Comparison of ENCODE assay signal across 8 cellular contexts in genomic region chr10:70549962-70550845, GRCh38. TPM values are rescaled to one million over a fixed set of nuclear protein-coding genes. Genes with fewer than 3 reads are reported as not detected.
DNase-seq lines count a peak whose midpoint lies in the region; ATAC-seq and FAIRE-seq lines count a peak whose summit lies in the region.

No MANE protein-coding gene starts in this region.

- peak; percentile 83 for FAIRE-seq in GM18507 (lab: Jason Lieb, UNC)

- H3K27ac ChIP-seq in caudate nucleus (ENCODE audit: low read depth, low read length) = no peak overlapping the region

- DNase-seq in A172 (ENCODE audit: low spot score) = peak; percentile 66
- peak; percentile 69 for DNase-seq in GM18507 (ENCODE audit: extremely low spot score, insufficient read length, low read depth)
- DNase-seq in NCI-H146 treated with DMSO at 0.1 percent for 48 hours (lab: John Stamatoyannopoulos, UW; ENCODE audit: unreplicated experiment) = peak; percentile 19
- DNase-seq in activated CD4-positive, CD25-positive, alpha-beta regulatory T cell (lab: John Stamatoyannopoulos, UW) = peak; percentile 39 to 64 (median 56)
- peak in 48 of 61 donors; percentile 4 to 69 (median 30) for DNase-seq in caudate nucleus (lab: John Stamatoyannopoulos, UW)
- DNase-seq in left colon = peak in 1 of 2 donors; percentile 72
- DNase-seq in stimulated activated CD4-positive, alpha-beta T cell treated with anti-CD3 and anti-CD28 coated beads, Interleukin-4, amount 100 ng/mL, for 48 hours (ENCODE audit: low read depth in 2 of 2) = peak; percentile 62 to 69

- ATAC-seq in left colon (peak; percentile 69), GM18498 (IDR thresholded peaks at IDR 0.05; ENCODE audit: unreplicated experiment) (no peak)

- intact Hi-C loops in left colon (cut with DNase I, micrococcal nuclease) = loop anchor here (5.0 kb wide), 1 partner anchor 207 kb away; no protein-coding TSS in a partner anchor

RNA-seq across cellular contexts. Expression of gene PRF1, which starts 52.3 kb away (rescaled TPM):
- total RNA-seq in A172 (2014; rRNA removed; shearing (Covaris generic)) = not detected in 2 replicates
- total RNA-seq in left colon = 1 to 10 TPM; 2.7 to 4.3 TPM
